Comparison of ENCODE assay signal across 9 cellular contexts in the genomic region with DNA sequence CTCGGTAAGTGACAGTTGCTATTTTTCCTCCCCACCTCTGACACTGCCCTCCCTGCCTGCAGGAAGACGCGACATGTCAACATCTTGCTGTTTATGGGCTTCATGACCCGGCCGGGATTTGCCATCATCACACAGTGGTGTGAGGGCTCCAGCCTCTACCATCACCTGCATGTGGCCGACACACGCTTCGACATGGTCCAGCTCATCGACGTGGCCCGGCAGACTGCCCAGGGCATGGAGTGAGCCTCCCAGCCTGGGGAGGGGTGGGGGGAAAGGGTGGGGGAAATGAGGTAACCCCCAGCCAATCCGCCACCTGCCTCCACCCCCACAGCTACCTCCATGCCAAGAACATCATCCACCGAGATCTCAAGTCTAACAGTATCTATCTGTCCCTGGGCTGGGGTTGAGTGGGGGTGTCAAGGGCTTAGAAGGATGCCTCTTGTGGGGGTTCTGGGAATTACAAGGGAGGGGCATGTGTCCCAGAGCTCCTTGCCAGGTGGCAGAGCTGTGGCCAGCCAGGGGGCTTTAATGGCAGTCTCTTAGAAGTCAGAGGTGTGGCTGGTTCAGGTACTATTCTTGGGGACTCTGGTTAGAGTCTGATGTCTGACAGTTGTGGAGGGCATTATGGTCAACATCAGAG. TPM values are rescaled to one million over a fixed set of nuclear protein-coding genes. Genes with fewer than 3 reads are reported as not detected.
DNase-seq lines count a peak whose midpoint lies in the region; ATAC-seq and TF ChIP-seq lines count a peak whose summit lies in the region.
"Had no signal": no experiment of that assay in that cellular context is flagged by ENCODE, and none has a peak within 500 bp of the region (broad histone marks: within the 10 kb centered on the region; RNA-seq: fewer than 3 reads in every experiment).

No MANE protein-coding gene starts in this region.

- CTCF ChIA-PET in AG04450 (lab: Charles Lee), result no interaction called here

- H3K27me3 ChIP-seq in AG04450 (ENCODE audit: control insufficient read depth, insufficient read depth, low read length) (no peaks in the 10 kb centered on the region), kidney epithelial cell (ENCODE audit: control insufficient read depth, insufficient read depth, low read length) (no peaks in the 10 kb centered on the region), right cardiac atrium (ENCODE audit: control insufficient read depth, insufficient read depth) (no peaks in the 10 kb centered on the region)

- no peaks in the 10 kb centered on the region for H3K9me3 ChIP-seq in AG04450 (ENCODE audit: control insufficient read depth, insufficient read depth, low read length)
- H3K9me3 ChIP-seq in right cardiac atrium (ENCODE audit: control insufficient read depth, low read length), result no peaks in the 10 kb centered on the region

- intact Hi-C loops in right cardiac atrium (cut with DNase I), result no loop called here

- no peak for ATAC-seq in right cardiac atrium

- TF ChIP-seq CTCF in AG04450 (IDR thresholded peaks at IDR 0.05; ENCODE audit: low read depth, low read length) (peak; percentile 32), GM12875 (IDR thresholded peaks at IDR 0.05; ENCODE audit: borderline replicate concordance, insufficient read depth, low read depth, low read length) (peak; percentile 42; the same call in 1 of the 2 replicates), kidney epithelial cell (IDR thresholded peaks at IDR 0.05; ENCODE audit: insufficient read depth, low read length, poor library complexity, severe bottlenecking) (peak; percentile 24)

- H3K4me1 ChIP-seq in right cardiac atrium (ENCODE audit: control insufficient read depth, insufficient read depth, low read length), result peaks cover 6% of the 10 kb centered on the region

- POLR2A ChIA-PET in AG04450 (lab: Yijun Ruan, JAX), result no interaction called here

- H3K27ac ChIP-seq in AG04450 (ENCODE audit: low read depth, low read length) (no peak overlapping the region), right cardiac atrium (ENCODE audit: low read length) (no peak overlapping the region)
- H3K27ac ChIP-seq: skin epidermis had no signal

- 90% methylated on average over 13 of the region's 13 CpGs for WGBS in right cardiac atrium

- no peaks in the 10 kb centered on the region for H3K36me3 ChIP-seq in kidney epithelial cell (ENCODE audit: control insufficient read depth, insufficient read depth, low read length)

- H3K4me3 ChIP-seq in AG04450 (ENCODE audit: low read depth, low read length) (no peak overlapping the region), GM12875 (ENCODE audit: low read depth, low read length) (no peak overlapping the region), kidney epithelial cell (ENCODE audit: low read depth, low read length) (no peak overlapping the region), right cardiac atrium (ENCODE audit: low read length) (no peak overlapping the region)
- H3K4me3 ChIP-seq: skin epidermis had no signal

- no peak for DNase-seq in AG04450 (ENCODE audit: low read depth, low spot score)
- peak; percentile 23 to 25 for DNase-seq in activated CD4-positive, alpha-beta T cell treated with anti-CD3 and anti-CD28 coated beads, Interleukin-2, amount 50 U/mL, for 4 hours
- DNase-seq in kidney epithelial cell (ENCODE audit: low read depth), result no peak
- no peak for DNase-seq in foreskin melanocyte
- DNase-seq in NCI-H510A (lab: John Stamatoyannopoulos, UW), result no peak
- no peak for DNase-seq in right cardiac atrium
- DNase-seq in globus pallidus (ENCODE audit: low spot score), result no peak

RNA-seq across cellular contexts. Expression of gene ARAF, which starts 7.8 kb away (rescaled TPM):
- 27.3 and 37.8 TPM in 2 replicates for polyA plus RNA-seq in AG04450 (2011; rRNA removed)
- 53.9 and 70.2 TPM in 2 replicates for polyA minus RNA-seq in AG04450 (2011; rRNA and poly(A)+ RNA removed)
- total RNA-seq in kidney epithelial cell, result 30.2 and 41.2 TPM in 2 replicates
- total RNA-seq in right cardiac atrium, result 10 to 100 TPM; 65.9 to 73.2 (median 69.2) TPM
- polyA plus RNA-seq in right cardiac atrium, result 33.2 TPM

RNA-seq across cellular contexts. Expression of gene TIMP1, which starts 13.5 kb away (rescaled TPM):
- polyA plus RNA-seq in AG04450 (2011; rRNA removed) (1,256 and 2,140 TPM in 2 replicates), right cardiac atrium (284 TPM)
- polyA minus RNA-seq in AG04450 (2011; rRNA and poly(A)+ RNA removed), result 1,655 and 2,290 TPM in 2 replicates
- total RNA-seq in kidney epithelial cell (118 and 148 TPM in 2 replicates), right cardiac atrium (100 to 1,000 TPM; 254 to 515 (median 403) TPM)

RNA-seq across cellular contexts. Expression of gene SYN1, which starts 50.9 kb away (rescaled TPM):
- polyA plus RNA-seq in AG04450 (2011; rRNA removed), result 0.24 and 0.37 TPM in 2 replicates
- polyA minus RNA-seq in AG04450 (2011; rRNA and poly(A)+ RNA removed), result 0.51 and 1.2 TPM in 2 replicates
- 0.62 and 1.9 TPM in 2 replicates for total RNA-seq in kidney epithelial cell
- 10 to 100 TPM in 2 of 4 donors, 1 to 10 TPM in 2; 8.6 to 17.5 (median 13.0) TPM for total RNA-seq in right cardiac atrium
- 21.9 TPM for polyA plus RNA-seq in right cardiac atrium

Comparison
In these comparisons a context has a peak if more than half of its experiments do, and no peak if none do; other contexts are left out.
1. DNase-seq: peak in activated CD4-positive, alpha-beta T cell treated with anti-CD3 and anti-CD28 coated beads, Interleukin-2, amount 50 U/mL, for 4 hours (2 of 2); none in AG04450 (single experiment), kidney epithelial cell (single experiment), foreskin melanocyte (single experiment), NCI-H510A (single experiment), right cardiac atrium (0 of 3) and globus pallidus (single experiment).
2. Peak in every context shown above with its lines, with median percentiles within 50 percentile points of each other: CTCF ChIP-seq.